In the genomic region with DNA sequence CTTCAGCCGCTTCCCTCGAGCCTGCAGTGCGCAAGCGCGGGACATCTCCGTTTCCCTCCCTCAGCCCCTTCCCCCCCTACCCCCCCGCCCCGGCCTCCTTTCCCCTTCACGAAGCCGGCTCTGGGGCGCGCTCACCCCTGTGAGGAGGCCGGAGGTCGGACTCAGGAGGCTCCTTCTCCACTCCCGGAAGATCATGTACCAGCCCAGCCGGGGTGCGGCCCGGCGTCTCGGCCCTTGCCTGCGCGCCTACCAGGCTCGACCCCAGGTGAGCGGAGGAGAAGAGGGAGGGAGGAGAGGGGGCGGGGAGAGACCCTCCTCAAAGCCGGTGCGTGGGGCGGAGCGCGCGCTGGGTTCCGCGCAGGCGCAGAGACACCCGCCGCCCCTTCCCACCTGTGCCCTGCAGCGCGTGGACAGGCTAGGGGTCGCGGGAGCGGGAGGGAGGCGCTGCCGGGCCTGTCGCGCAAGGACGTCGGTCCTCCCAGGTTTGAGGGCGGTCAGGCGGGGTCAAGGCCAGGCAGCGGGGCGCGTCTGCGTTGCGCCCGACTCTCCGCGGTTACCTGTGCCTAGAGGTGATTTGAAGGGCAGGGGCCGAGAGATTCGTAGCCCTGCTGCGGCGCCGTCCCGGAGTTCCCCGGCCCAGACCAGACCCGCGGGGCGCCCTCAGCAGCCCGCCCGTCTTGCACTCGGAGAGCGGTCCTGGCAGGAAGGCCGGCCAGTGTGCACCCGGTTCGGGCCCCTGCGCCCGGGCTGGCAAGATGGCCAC, we compare ENCODE assay signal across 8 cellular contexts. TPM values are rescaled to one million over a fixed set of nuclear protein-coding genes. Genes with fewer than 3 reads are reported as not detected.
DNase-seq lines count a peak whose midpoint lies in the region; ATAC-seq and TF ChIP-seq lines count a peak whose summit lies in the region.

A gene with protein sequence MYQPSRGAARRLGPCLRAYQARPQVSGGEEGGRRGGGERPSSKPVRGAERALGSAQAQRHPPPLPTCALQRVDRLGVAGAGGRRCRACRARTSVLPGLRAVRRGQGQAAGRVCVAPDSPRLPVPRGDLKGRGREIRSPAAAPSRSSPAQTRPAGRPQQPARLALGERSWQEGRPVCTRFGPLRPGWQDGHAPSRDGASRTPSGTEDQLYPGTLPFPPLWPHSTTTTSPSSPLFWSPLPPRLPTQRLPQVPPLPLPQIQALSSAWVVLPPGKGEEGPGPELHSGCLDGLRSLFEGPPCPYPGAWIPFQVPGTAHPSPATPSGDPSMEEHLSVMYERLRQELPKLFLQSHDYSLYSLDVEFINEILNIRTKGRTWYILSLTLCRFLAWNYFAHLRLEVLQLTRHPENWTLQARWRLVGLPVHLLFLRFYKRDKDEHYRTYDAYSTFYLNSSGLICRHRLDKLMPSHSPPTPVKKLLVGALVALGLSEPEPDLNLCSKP (plus strand): TSS at position 95 of the 763 bp plus-strand sequence. CDS start 99 bp downstream, at position 194.

- H3K27ac ChIP-seq in ovary (peak within 1 kb of the TSS; percentile 36 to 81), tibial nerve (peak within 1 kb of the TSS; percentile 82 to 97 (median 94))

- H3K4me3 ChIP-seq in GM08714 (ENCODE audit: low read length) = peak within 1 kb of the TSS; percentile 90
- H3K4me3 ChIP-seq in ovary = peak within 1 kb of the TSS; percentile 82
- H3K4me3 ChIP-seq in tibial nerve = peak within 1 kb of the TSS; percentile 81 to 98 (median 90)

- intact Hi-C loops in Right ventricle myocardium inferior (cut with DNase I) (no loop called here), ovary (cut with DNase I) (no loop called here)

- H3K36me3 ChIP-seq in ovary (no peaks in the 10 kb centered on the region), tibial nerve (peaks cover 0 to 51% (median 9%) of the 10 kb centered on the region in 3 donors)

- TF ChIP-seq POLR2A in ovary (IDR thresholded peaks at IDR 0.05) = no peak
- no peak for TF ChIP-seq POLR2A in tibial nerve (IDR thresholded peaks at IDR 0.05)

- TF ChIP-seq EP300 in ovary (IDR thresholded peaks at IDR 0.05) (no peak), tibial nerve (IDR thresholded peaks at IDR 0.05) (no peak)

- H3K27me3 Mint-ChIP-seq in activated naive CD8-positive, alpha-beta T cell treated with anti-CD3 and anti-CD28 coated beads for 36 hours = no peaks in the 10 kb centered on the region

- H3K36me3 Mint-ChIP-seq in activated naive CD8-positive, alpha-beta T cell treated with anti-CD3 and anti-CD28 coated beads for 36 hours = peaks cover 20% of the 10 kb centered on the region

- no peaks in the 10 kb centered on the region for H3K4me1 ChIP-seq in ovary (ENCODE audit: insufficient read depth)
- H3K4me1 ChIP-seq in tibial nerve = peaks cover 0 to 20% (median 7%) of the 10 kb centered on the region in 4 donors

- H3K9me3 ChIP-seq in ovary = no peaks in the 10 kb centered on the region
- H3K9me3 ChIP-seq in tibial nerve = no peaks in the 10 kb centered on the region

- H3K27me3 ChIP-seq in ovary (no peaks in the 10 kb centered on the region), tibial nerve (no peaks in the 10 kb centered on the region)

- peak within 1 kb of the TSS; percentile 92 for H3K27ac Mint-ChIP-seq in activated naive CD8-positive, alpha-beta T cell treated with anti-CD3 and anti-CD28 coated beads for 36 hours

- peak within 1 kb of the TSS; percentile 91 for H3K4me3 Mint-ChIP-seq in activated naive CD8-positive, alpha-beta T cell treated with anti-CD3 and anti-CD28 coated beads for 36 hours

- ATAC-seq in HG02610 (IDR thresholded peaks at IDR 0.05; ENCODE audit: unreplicated experiment) (peak; percentile 61), Right ventricle myocardium inferior (peak; percentile 93)

- H3K9me3 Mint-ChIP-seq in activated naive CD8-positive, alpha-beta T cell treated with anti-CD3 and anti-CD28 coated beads for 36 hours = no peaks in the 10 kb centered on the region

- peaks cover 26% of the 10 kb centered on the region for H3K4me1 Mint-ChIP-seq in activated naive CD8-positive, alpha-beta T cell treated with anti-CD3 and anti-CD28 coated beads for 36 hours

- TF ChIP-seq CTCF in ovary (IDR thresholded peaks at IDR 0.05) = no peak
- TF ChIP-seq CTCF in tibial nerve (IDR thresholded peaks at IDR 0.05) = no peak

- WGBS in ovary, 3 donors = 0 to 1% (median 0%) methylated on average over 38 to 76 of the region's 76 CpGs
- WGBS in tibial nerve, 2 donors = 0% methylated on average over 27 to 52 of the region's 76 CpGs

- DNase-seq in NCI-H1092 treated with DMSO at 0.1 percent for 48 hours (lab: John Stamatoyannopoulos, UW) (peak; percentile 85), SKM-1 (lab: John Stamatoyannopoulos, UW; ENCODE audit: unreplicated experiment) (peak; percentile 92), Right ventricle myocardium inferior (ENCODE audit: missing footprints) (no peak), ovary (peak; percentile 61 to 93 (median 72)), tibial nerve (ENCODE audit: low spot score in 2 of 2) (peak; percentile 14 to 19)
- peak; percentile 92 for DNase-seq in activated naive CD8-positive, alpha-beta T cell treated with anti-CD3 and anti-CD28 coated beads for 36 hours

RNA-seq across cellular contexts. Expression of the gene that starts here (rescaled TPM):
- total RNA-seq in activated naive CD8-positive, alpha-beta T cell treated with anti-CD3 and anti-CD28 coated beads for 36 hours = 10 to 100 TPM; 35.8 to 37.1 TPM
- total RNA-seq in Right ventricle myocardium inferior = 54.1 TPM
- 10 to 100 TPM in 6 of 7 donors, 1 to 10 TPM in 1; 6.0 to 20.0 (median 14.8) TPM for total RNA-seq in ovary
- polyA plus RNA-seq in ovary = 1 to 10 TPM; 6.4 to 9.3 TPM
- total RNA-seq in tibial nerve = 10 to 100 TPM; 13.5 to 21.4 (median 20.7) TPM
